ENCODE assay signal across 16 cellular contexts in the genomic region with DNA sequence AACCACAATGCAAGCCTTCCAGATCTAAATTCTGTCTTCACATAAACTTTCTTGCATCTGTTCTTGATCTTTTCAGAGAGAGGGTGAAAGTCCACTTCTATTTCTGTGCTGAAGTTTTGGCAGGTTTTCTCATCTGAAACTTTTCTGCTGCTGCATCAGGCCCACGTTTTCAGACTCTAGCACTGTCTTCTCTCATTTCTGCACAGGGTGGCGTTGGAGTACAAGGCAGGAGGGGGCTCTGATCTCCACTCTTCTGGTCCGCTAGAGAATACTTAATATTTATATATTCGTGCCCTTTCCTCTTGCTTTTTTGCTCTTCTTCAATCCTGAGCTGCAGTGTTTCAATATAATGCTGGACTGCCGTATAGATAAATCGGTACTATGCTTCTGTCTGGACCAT.
A peak's percentile ranks its signal among the peaks of the same experiment; 100 is the strongest.
DNase-seq lines count a peak whose midpoint lies in the region; ATAC-seq, FAIRE-seq and TF ChIP-seq lines count a peak whose summit lies in the region.
"Had no signal": no experiment of that assay in that cellular context is flagged by ENCODE, and none has a peak within 500 bp of the region (broad histone marks: within the 10 kb centered on the region; RNA-seq: fewer than 3 reads in every experiment).

No MANE protein-coding gene starts in this region.

- no peak for TF ChIP-seq POLR2A in H1 (IDR thresholded peaks at IDR 0.05; ENCODE audit: control extremely low read depth in 1 of 2, low read depth in 2 of 2, low read length in 2 of 2)
- TF ChIP-seq POLR2A in suprapubic skin (IDR thresholded peaks at IDR 0.05) = no peak

- TF ChIP-seq RAD21 in H1 (IDR thresholded peaks at IDR 0.05 in 1 of 2, conservative IDR thresholded peaks at IDR 0.05 in 1 of 2; ENCODE audit: low read depth in 2 of 2, low read length in 2 of 2) = peak; percentile 29 to 53; a peak in 3 of 4 replicates

- H3K36me3 ChIP-seq in PC-9 (ENCODE audit: low read depth) (no peaks in the 10 kb centered on the region), H1 (ENCODE audit: control insufficient read depth in 2 of 4, insufficient read depth in 4 of 4, low read length in 3 of 4) (no peaks in the 10 kb centered on the region), suprapubic skin (no peaks in the 10 kb centered on the region)
- H3K36me3 ChIP-seq: Peyer's patch had no signal

- no peak overlapping the region for H2BK15ac ChIP-seq in H1 (ENCODE audit: low read length)

- H3K4me2 ChIP-seq in PC-9 (no peak overlapping the region), H1 (ENCODE audit: insufficient read depth in 1 of 2, low read depth in 2 of 2, low read length in 2 of 2) (no peak overlapping the region)
- H3K4me2 ChIP-seq: KMS-11 had no signal

- CTCF ChIA-PET in PC-9 (lab: Charles Lee) (no interaction called here), H1 (lab: Charles Lee; ENCODE audit: partially characterized antibody) (interaction anchor here (1.7 kb wide), 1 partner anchor 30 kb away, joined by 9 read pairs; no protein-coding TSS in a partner anchor)

- no peak overlapping the region for H2BK120ac ChIP-seq in H1 (replicated peaks; ENCODE audit: low read depth, low read length)

- H3K9ac ChIP-seq in H1 (replicated peaks in 1 of 4; ENCODE audit: extremely low read depth in 1 of 4, low read depth in 3 of 4, low read length in 3 of 4) = no peak overlapping the region
- H3K9ac ChIP-seq: KMS-11 had no signal

- H3K14ac ChIP-seq in H1 (ENCODE audit: insufficient read length) = no peak overlapping the region

- FAIRE-seq in H1 (lab: Jason Lieb, UNC) = no peak

- no peaks in the 10 kb centered on the region for H3K79me1 ChIP-seq in H1 (ENCODE audit: low read depth, low read length)

- H3K4ac ChIP-seq in H1 (replicated peaks; ENCODE audit: insufficient read length, low read depth, low read length) = no peak overlapping the region

- no peak overlapping the region for H3K56ac ChIP-seq in H1 (replicated peaks; ENCODE audit: insufficient read length, low read depth, low read length)

- H3K9me2 ChIP-seq in PC-9 (ENCODE audit: insufficient read depth) = no peaks in the 10 kb centered on the region

- no peak overlapping the region for H2BK12ac ChIP-seq in H1 (ENCODE audit: low read depth, low read length)

- intact Hi-C loops in PC-9 (cut with micrococcal nuclease; ENCODE audit: unreplicated experiment) = no loop called here

- no peak overlapping the region for H2BK20ac ChIP-seq in H1 (ENCODE audit: low read length)

- BruUV-seq in PC-9 (replicated peaks; lab: Mats Ljungman, UMichigan) = no TSS peak

- H3F3A ChIP-seq in PC-9 (ENCODE audit: insufficient read depth, low read depth) = no peaks in the 10 kb centered on the region

- H3K23me2 ChIP-seq in H1 (ENCODE audit: low read depth, low read length) = no peaks in the 10 kb centered on the region

- TF ChIP-seq CTCF in PC-9 (conservative IDR thresholded peaks at IDR 0.05) (peak; percentile 33; the same call in 1 of the 2 replicates), H1 (IDR thresholded peaks at IDR 0.05; ENCODE audit: control extremely low read depth in 1 of 3, insufficient read depth in 1 of 3, low read depth in 1 of 3, low read length in 3 of 3) (no peak), suprapubic skin (IDR thresholded peaks at IDR 0.05) (no peak)

- no peak overlapping the region; the same call in 1 of the 2 replicates for H2AFZ ChIP-seq in PC-9
- no peak overlapping the region for H2AFZ ChIP-seq in H1 (ENCODE audit: low read length)

- no peak overlapping the region for H3K18ac ChIP-seq in H1 (ENCODE audit: extremely low read depth, low read length)

- H4K20me1 ChIP-seq in PC-9 (ENCODE audit: insufficient read depth) = no peaks in the 10 kb centered on the region
- no peaks in the 10 kb centered on the region for H4K20me1 ChIP-seq in H1 (replicated peaks in 1 of 2; ENCODE audit: control insufficient read depth in 1 of 2, insufficient read depth in 2 of 2, low read length in 2 of 2)

- ATAC-seq in GM19328 (IDR thresholded peaks at IDR 0.05; ENCODE audit: unreplicated experiment) = no peak
- no peak for ATAC-seq in HG02642 (IDR thresholded peaks at IDR 0.05; ENCODE audit: poor library complexity, unreplicated experiment)

- H3K4me1 ChIP-seq in PC-9 (replicated peaks; ENCODE audit: insufficient read depth) (no peaks in the 10 kb centered on the region), H1 (replicated peaks in 1 of 4; ENCODE audit: control insufficient read depth in 3 of 4, insufficient read depth in 4 of 4, low read length in 3 of 4) (no peaks in the 10 kb centered on the region), suprapubic skin (no peaks in the 10 kb centered on the region)
- H3K4me1 ChIP-seq: Peyer's patch had no signal

- POLR2A ChIA-PET in PC-9 (lab: Charles Lee; ENCODE audit: unreplicated experiment) = no interaction called here
- POLR2A ChIA-PET in H1 (lab: Charles Lee; ENCODE audit: partially characterized antibody) = no interaction called here

- no peak overlapping the region for H4K8ac ChIP-seq in H1 (ENCODE audit: extremely low read depth, insufficient read depth, low read length)

- H3K9me3 ChIP-seq in PC-9 (ENCODE audit: insufficient read depth, low read depth) (no peaks in the 10 kb centered on the region), H1 (ENCODE audit: insufficient read depth in 2 of 2, low read depth in 1 of 2, low read length in 1 of 2) (0 out of 4 replicates have a peak, but pooled peaks cover 0 to 3% of the 10 kb centered on the region in 2 experiments), suprapubic skin (no peaks in the 10 kb centered on the region)
- H3K9me3 ChIP-seq: Peyer's patch had no signal

- H2BK5ac ChIP-seq in H1 (ENCODE audit: low read depth, low read length) = no peak overlapping the region

- no peak overlapping the region for H3K4me3 ChIP-seq in PC-9
- H3K4me3 ChIP-seq in H1 (ENCODE audit: extremely low read depth in 1 of 4, insufficient read depth in 2 of 4, low read depth in 3 of 4, low read length in 4 of 4) = no peak overlapping the region
- H3K4me3 ChIP-seq in suprapubic skin = no peak overlapping the region
- H3K4me3 ChIP-seq: Peyer's patch had no signal

- H2AK5ac ChIP-seq in H1 (ENCODE audit: low read depth, low read length) = no peak overlapping the region

- 94% methylated on average over 6 of the region's 6 CpGs; no CpG with 5 or more reads in 1 of the 2 experiments for WGBS in H1 (ENCODE audit: extremely low coverage in 1 of 2, insufficient coverage in 1 of 2, insufficient read length in 1 of 2, insufficient replicate concordance in 2 of 2, low coverage in 1 of 2, low lambda C conversion rate in 2 of 2, missing lambda C conversion rate in 1 of 2), 2 experiments
- WGBS in suprapubic skin = 78% methylated on average over 6 of the region's 6 CpGs

- H3K23ac ChIP-seq in H1 (ENCODE audit: insufficient read length) = no peak overlapping the region

- no peak overlapping the region for H3K27ac ChIP-seq in PC-9
- H3K27ac ChIP-seq in H1 (ENCODE audit: low read depth, low read length) = no peak overlapping the region
- no peak overlapping the region for H3K27ac ChIP-seq in suprapubic skin
- H3K27ac ChIP-seq: KMS-11, Peyer's patch had no signal

- H3K79me2 ChIP-seq in PC-9 (ENCODE audit: low read depth) (no peaks in the 10 kb centered on the region), H1 (ENCODE audit: control insufficient read depth in 1 of 2, insufficient read depth in 2 of 2, low read length in 2 of 2) (no peaks in the 10 kb centered on the region)

- DNase-seq in A172 (ENCODE audit: low spot score) = peak; percentile 8
- peak; percentile 43 for DNase-seq in DMS53 (lab: John Stamatoyannopoulos, UW)
- no peak for DNase-seq in PC-9
- no peak for DNase-seq in H1 (ENCODE audit: low read depth in 1 of 2, low spot score in 2 of 2)
- DNase-seq in suprapubic skin (ENCODE audit: low spot score in 2 of 2) = no peak
- DNase-seq in AML-193 (lab: John Stamatoyannopoulos, UW) = no peak
- DNase-seq: MM.1S; NCI-H1105 treated with DMSO at 0.1 percent for 48 hours; NCI-H187 treated with DMSO at 0.1 percent for 48 hours; NCI-H510A treated with DMSO at 0.1 percent for 48 hours; NK-92 treated with Interleukin-12 subunit alpha and Interleukin-12 subunit beta, amount 100 ng/mL, for 24 hours; Peyer's patch; SIG-M5 had no signal

- H4K5ac ChIP-seq in H1 (ENCODE audit: insufficient read length, low read depth, low read length) = no peak overlapping the region

- H3K27me3 ChIP-seq in PC-9 (ENCODE audit: insufficient read depth, low read depth) (no peaks in the 10 kb centered on the region), H1 (replicated peaks in 1 of 4; ENCODE audit: control insufficient read depth in 3 of 4, extremely low read depth in 1 of 4, insufficient read depth in 3 of 4, low read length in 3 of 4) (no peaks in the 10 kb centered on the region), suprapubic skin (no peaks in the 10 kb centered on the region)
- H3K27me3 ChIP-seq: Peyer's patch had no signal

- TF ChIP-seq EP300 in H1 (IDR thresholded peaks at IDR 0.05; ENCODE audit: borderline replicate concordance in 1 of 2, low read depth in 2 of 2, low read length in 2 of 2) (no peak), suprapubic skin (IDR thresholded peaks at IDR 0.05) (no peak)

- H4K91ac ChIP-seq in H1 (replicated peaks; ENCODE audit: insufficient read length, low read length) = no peak overlapping the region

TF ChIP-seq in H1, 55 proteins besides CTCF, POLR2A, EP300 and RAD21:
- TF ChIP-seq CREB1 (IDR thresholded peaks at IDR 0.05) (no peak), PHF8 (conservative IDR thresholded peaks at IDR 0.05; ENCODE audit: low read depth, low read length) (no peak), MAFK (IDR thresholded peaks at IDR 0.05; ENCODE audit: low read depth, low read length) (no peak), CTBP2 (IDR thresholded peaks at IDR 0.05; ENCODE audit: borderline replicate concordance, insufficient read depth, insufficient read length, low read length) (no peak), ZNF274 (IDR thresholded peaks at IDR 0.05; ENCODE audit: borderline replicate concordance, extremely low read depth, low read length) (no peak), CEBPB (IDR thresholded peaks at IDR 0.05; ENCODE audit: low read depth, low read length) (no peak), SP1 (IDR thresholded peaks at IDR 0.05; ENCODE audit: low read depth, low read length) (no peak), KDM1A (IDR thresholded peaks at IDR 0.05; ENCODE audit: borderline replicate concordance, low read length) (no peak)
- TF ChIP-seq, protein P1, sequence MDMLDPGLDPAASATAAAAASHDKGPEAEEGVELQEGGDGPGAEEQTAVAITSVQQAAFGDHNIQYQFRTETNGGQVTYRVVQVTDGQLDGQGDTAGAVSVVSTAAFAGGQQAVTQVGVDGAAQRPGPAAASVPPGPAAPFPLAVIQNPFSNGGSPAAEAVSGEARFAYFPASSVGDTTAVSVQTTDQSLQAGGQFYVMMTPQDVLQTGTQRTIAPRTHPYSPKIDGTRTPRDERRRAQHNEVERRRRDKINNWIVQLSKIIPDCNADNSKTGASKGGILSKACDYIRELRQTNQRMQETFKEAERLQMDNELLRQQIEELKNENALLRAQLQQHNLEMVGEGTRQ (IDR thresholded peaks at IDR 0.05; ENCODE audit: low read length) = no peak

Comparison
In these comparisons a context has a peak if more than half of its experiments do, and no peak if none do; other contexts are left out.
1. DNase-seq: peak in A172 (single experiment) and DMS53 (single experiment); none in PC-9 (0 of 2), H1 (0 of 2), suprapubic skin (0 of 2) and AML-193 (0 of 2).